In genomic region chr1:160800645-160801408, GRCh38 we compare ENCODE assay signal across 17 cellular contexts. TPM values are rescaled to one million over a fixed set of nuclear protein-coding genes. Genes with fewer than 3 reads are reported as not detected.
DNase-seq lines count a peak whose midpoint lies in the region; ATAC-seq, FAIRE-seq and TF ChIP-seq lines count a peak whose summit lies in the region.
"Had no signal": no experiment of that assay in that cellular context is flagged by ENCODE, and none has a peak within 500 bp of the region (broad histone marks: within the 10 kb centered on the region; RNA-seq: fewer than 3 reads in every experiment).

No MANE protein-coding gene starts in this region.

- TF ChIP-seq POLR2A in GM12892 (IDR thresholded peaks at IDR 0.05; ENCODE audit: low read depth, low read length): no peak

- peaks cover 61% of the 10 kb centered on the region for H3K36me3 Mint-ChIP-seq in CD4-positive, CD25-positive, alpha-beta regulatory T cell
- H3K36me3 Mint-ChIP-seq in T-helper 17 cell (ENCODE audit: low read depth): peaks cover 7% of the 10 kb centered on the region
- H3K36me3 Mint-ChIP-seq in immature natural killer cell: peaks cover 22 to 39% (median 30%) of the 10 kb centered on the region in 3 donors
- no peaks in the 10 kb centered on the region for H3K36me3 Mint-ChIP-seq in mesothelial cell of epicardium

- peak; percentile 36 for FAIRE-seq in GM12892 (lab: Jason Lieb, UNC)
- FAIRE-seq: K562 had no signal

- H3K4me1 ChIP-seq in CD4-positive, CD25-positive, alpha-beta regulatory T cell (ENCODE audit: control insufficient read depth, insufficient read depth, low read length, poor library complexity, severe bottlenecking): peaks cover 62% of the 10 kb centered on the region

- peak overlapping the region; percentile 50 to 96 (median 84) for H3K27ac Mint-ChIP-seq in CD4-positive, CD25-positive, alpha-beta regulatory T cell
- H3K27ac Mint-ChIP-seq in T-helper 17 cell (peak overlapping the region; percentile 98), immature natural killer cell (peak overlapping the region; percentile 59 to 87 (median 78)), mesothelial cell of epicardium (no peak overlapping the region)
- H3K27ac Mint-ChIP-seq: GM23338 had no signal

- H3K27me3 Mint-ChIP-seq in CD4-positive, CD25-positive, alpha-beta regulatory T cell: no peaks in the 10 kb centered on the region
- H3K27me3 Mint-ChIP-seq in T-helper 17 cell: no peaks in the 10 kb centered on the region
- H3K27me3 Mint-ChIP-seq in immature natural killer cell (ENCODE audit: low read depth in 3 of 3): peaks cover 0 to 5% (median 4%) of the 10 kb centered on the region in 3 donors
- H3K27me3 Mint-ChIP-seq in mesothelial cell of epicardium (ENCODE audit: low read depth): no peaks in the 10 kb centered on the region

- peak overlapping the region; percentile 98 for H3K4me3 ChIP-seq in CD4-positive, CD25-positive, alpha-beta regulatory T cell (ENCODE audit: low read depth, low read length)
- H3K4me3 ChIP-seq: GM23338, K562 had no signal

- peak in 2 of 3 donors; percentile 37 to 65 for DNase-seq in CD4-positive, CD25-positive, alpha-beta regulatory T cell
- DNase-seq in GM12892 (ENCODE audit: insufficient read length) (no peak), T-helper 17 cell (no peak), immature natural killer cell (peak; percentile 35 to 44 (median 41)), NCI-H446 (lab: John Stamatoyannopoulos, UW) (no peak), ACHN (no peak), mesothelial cell of epicardium (ENCODE audit: low spot score in 2 of 2, unreplicated experiment in 2 of 2) (no peak)
- no peak for DNase-seq in activated CD4-positive, CD25-positive, alpha-beta regulatory T cell treated with anti-CD3 and anti-CD28 coated beads, Interleukin-2, amount 50 U/mL, for 72 hours
- DNase-seq: hippocampal formation; NCI-H2029; NCI-H748 treated with DMSO at 0.1 percent for 48 hours; stimulated activated CD8-positive, alpha-beta memory T cell treated with anti-CD3 and anti-CD28 coated beads, Interleukin-4, amount 100 ng/mL, for 48 hours had no signal

- in situ Hi-C loops in ACHN (cut with HindIII; ENCODE audit: low pct_ligation_motif_present, low pct_unique_long_range_greater_than_20kb, low sequenced_read_pairs): no loop called here

- H3K4me1 Mint-ChIP-seq in CD4-positive, CD25-positive, alpha-beta regulatory T cell: peaks cover 34 to 81% (median 63%) of the 10 kb centered on the region in 4 donors
- H3K4me1 Mint-ChIP-seq in T-helper 17 cell (peaks cover 59% of the 10 kb centered on the region), immature natural killer cell (peaks cover 85 to 89% of the 10 kb centered on the region in 2 donors), mesothelial cell of epicardium (no peaks in the 10 kb centered on the region)
- H3K4me1 Mint-ChIP-seq: GM23338 had no signal

- H3K27me3 ChIP-seq in CD4-positive, CD25-positive, alpha-beta regulatory T cell (ENCODE audit: control insufficient read depth, insufficient read depth, low read length): no peaks in the 10 kb centered on the region

- peaks cover 0 to 11% (median 2%) of the 10 kb centered on the region in 7 donors for H3K9me3 Mint-ChIP-seq in CD4-positive, CD25-positive, alpha-beta regulatory T cell
- peaks cover 0 to 5% (median 1%) of the 10 kb centered on the region in 6 donors for H3K9me3 Mint-ChIP-seq in immature natural killer cell
- peaks cover 17% of the 10 kb centered on the region for H3K9me3 Mint-ChIP-seq in mesothelial cell of epicardium

- H3K27ac ChIP-seq in CD4-positive, CD25-positive, alpha-beta regulatory T cell (ENCODE audit: insufficient read depth, low read length, poor library complexity, severe bottlenecking): peak overlapping the region; percentile 57

- ATAC-seq in CD4-positive, CD25-positive, alpha-beta regulatory T cell (ENCODE audit: low read depth in 2 of 2): no peak
- ATAC-seq in T-helper 17 cell: peak; percentile 59
- ATAC-seq: K562, Right ventricle myocardium inferior had no signal

- no peak for TF ChIP-seq CTCF in mesothelial cell of epicardium (IDR thresholded peaks at IDR 0.05; ENCODE audit: unreplicated experiment)

- peaks cover 0 to under 1% of the 10 kb centered on the region in 2 experiments for H3K9me3 ChIP-seq in CD4-positive, CD25-positive, alpha-beta regulatory T cell (ENCODE audit: control insufficient read depth in 2 of 2, low read length in 2 of 2)
- no peaks in the 10 kb centered on the region for H3K9me3 ChIP-seq in T-helper 17 cell (ENCODE audit: control insufficient read depth, low read length, poor library complexity, severe bottlenecking)

- peaks cover 45% of the 10 kb centered on the region for H3K36me3 ChIP-seq in CD4-positive, CD25-positive, alpha-beta regulatory T cell (ENCODE audit: control insufficient read depth, insufficient read depth, low read length)

- peak overlapping the region; percentile 95 to 98 (median 98) for H3K4me3 Mint-ChIP-seq in CD4-positive, CD25-positive, alpha-beta regulatory T cell
- H3K4me3 Mint-ChIP-seq in T-helper 17 cell: peak overlapping the region; percentile 95
- peak overlapping the region; percentile 73 to 90 (median 74) for H3K4me3 Mint-ChIP-seq in immature natural killer cell
- no peak overlapping the region for H3K4me3 Mint-ChIP-seq in mesothelial cell of epicardium
- H3K4me3 Mint-ChIP-seq: CD14-positive monocyte, GM23338 had no signal

RNA-seq across cellular contexts. Expression of gene LY9, which starts 4.9 kb away (rescaled TPM):
- total RNA-seq in CD4-positive, CD25-positive, alpha-beta regulatory T cell: 105 TPM
- 100 to 1,000 TPM; 124 to 147 (median 131) TPM for polyA plus RNA-seq in CD4-positive, CD25-positive, alpha-beta regulatory T cell
- polyA plus RNA-seq in GM12892 (2012; ENCODE audit: missing spikeins): 7.6 TPM
- total RNA-seq in T-helper 17 cell (100 to 1,000 TPM in 1 of 2 donors, 10 to 100 TPM in 1; 96.6 to 124 TPM), mesothelial cell of epicardium (not detected in 3 replicates)
- 10 to 100 TPM; 46.1 to 68.2 (median 57.2) TPM for polyA plus RNA-seq in immature natural killer cell
- total RNA-seq: GM23338, K562, renal cortical epithelial cell, Right ventricle myocardium inferior had no signal
- polyA plus RNA-seq: GM23338, K562 had no signal

Comparison
In these comparisons a context has a peak if more than half of its experiments do, and no peak if none do; other contexts are left out.
1. DNase-seq: peak in CD4-positive, CD25-positive, alpha-beta regulatory T cell (2 of 3) and immature natural killer cell (3 of 3); none in GM12892 (single experiment), T-helper 17 cell (0 of 3), NCI-H446 (0 of 2), ACHN (single experiment), activated CD4-positive, CD25-positive, alpha-beta regulatory T cell treated with anti-CD3 and anti-CD28 coated beads, Interleukin-2, amount 50 U/mL, for 72 hours (single experiment) and mesothelial cell of epicardium (0 of 2).
2. RNA of gene LY9, which starts 4.9 kb away (total RNA-seq): 96.6 to 124 TPM in T-helper 17 cell and 105 TPM in CD4-positive, CD25-positive, alpha-beta regulatory T cell (single experiment); not detected in mesothelial cell of epicardium; every median in the first group is over 10 times any median in the second.